In genomic region chr2:19346983-19347618, GRCh38 we compare ENCODE assay signal across 8 cellular contexts. TPM values are rescaled to one million over a fixed set of nuclear protein-coding genes. Genes with fewer than 3 reads are reported as not detected.
A peak's percentile ranks its signal among the peaks of the same experiment; 100 is the strongest.
DNase-seq lines count a peak whose midpoint lies in the region; ATAC-seq, FAIRE-seq and TF ChIP-seq lines count a peak whose summit lies in the region.

No MANE protein-coding gene starts in this region.

- no peak for TF ChIP-seq POLR2A in K562 (conservative IDR thresholded peaks at IDR 0.05)

- H3K27me3 ChIP-seq in K562 (ENCODE audit: control insufficient read depth in 2 of 2, insufficient read depth in 2 of 2, low read length in 2 of 2) = peaks cover 6 to 25% of the 10 kb centered on the region in 2 experiments; a peak in 3 of 5 replicates
- H3K27me3 ChIP-seq in mucosa of rectum (ENCODE audit: control insufficient read depth in 2 of 2, insufficient read depth in 2 of 2, low read length in 2 of 2) = peaks cover 3 to 4% of the 10 kb centered on the region in 2 donors

- ATAC-seq in GM19328 (IDR thresholded peaks at IDR 0.05; ENCODE audit: unreplicated experiment) = peak; percentile 5
- ATAC-seq in HG03460 (IDR thresholded peaks at IDR 0.05; ENCODE audit: unreplicated experiment) = peak; percentile 10
- no peak; the same call in 2 of the 3 replicates for ATAC-seq in K562

- WGBS in K562 (ENCODE audit: insufficient coverage, low coverage, missing lambda C conversion rate) = 32% methylated on average over 6 of the region's 6 CpGs

- H3K4me2 ChIP-seq in K562 (ENCODE audit: insufficient read depth, low read length) = peak overlapping the region; percentile 79

- H3K9me3 ChIP-seq in K562 (replicated peaks; ENCODE audit: control insufficient read depth, insufficient read depth, low read depth, low read length) (no peaks in the 10 kb centered on the region), mucosa of rectum (ENCODE audit: control insufficient read depth in 2 of 2, low read length in 2 of 2) (no peaks in the 10 kb centered on the region)

- H4K20me1 ChIP-seq in K562 (replicated peaks; ENCODE audit: control insufficient read depth, insufficient read depth, low read length) = no peaks in the 10 kb centered on the region

- H3K4me1 ChIP-seq in K562 (replicated peaks in 1 of 2; ENCODE audit: control insufficient read depth in 2 of 2, insufficient read depth in 2 of 2, low read length in 2 of 2) (peaks cover 0 to 17% of the 10 kb centered on the region in 2 experiments; a peak in 3 of 5 replicates), mucosa of rectum (ENCODE audit: control insufficient read depth in 2 of 2, insufficient read depth in 2 of 2, low read length in 2 of 2) (peaks cover 5 to 16% of the 10 kb centered on the region in 2 donors)

- TF ChIP-seq CTCF in AG09309 (IDR thresholded peaks at IDR 0.05; ENCODE audit: control insufficient read depth, insufficient read depth, low read depth, low read length, missing control alignments) (no peak), K562 (IDR thresholded peaks at IDR 0.05 in 2 of 3, conservative IDR thresholded peaks at IDR 0.05 in 1 of 3; ENCODE audit: insufficient read depth in 2 of 3, low read depth in 1 of 3, low read length in 3 of 3) (no peak)

- in situ Hi-C loops in K562 (cut with MboI) = no loop called here

- DNase-seq in AG09309 (ENCODE audit: low read depth) (no peak), K562 (ENCODE audit: extremely low read depth in 1 of 4, low spot score in 3 of 4) (no peak), NCI-H2171 treated with DMSO at 0.1 percent for 48 hours (lab: John Stamatoyannopoulos, UW) (no peak), hypothalamus (lab: John Stamatoyannopoulos, UW) (no peak)
- DNase-seq in stimulated activated CD4-positive, alpha-beta T cell treated with anti-CD3 and anti-CD28 coated beads, Interleukin-12 subunit alpha, Interleukin-12 subunit beta, amount 100 ng/mL, for 4 hours = no peak

- TF ChIP-seq RAD21 in K562 (CRISPR knock-in tag; conservative IDR thresholded peaks at IDR 0.05 in 1 of 2, IDR thresholded peaks at IDR 0.05 in 1 of 2) = no peak

- H3K27ac ChIP-seq in K562 (ENCODE audit: extremely low read depth, low read depth, low read length) (peak overlapping the region; percentile 83), mucosa of rectum (ENCODE audit: low read depth in 2 of 2, low read length in 2 of 2) (peak overlapping the region; percentile 88)

- no peaks in the 10 kb centered on the region for H3K36me3 ChIP-seq in K562 (ENCODE audit: control insufficient read depth, insufficient read depth, low read length)
- H3K36me3 ChIP-seq in mucosa of rectum (ENCODE audit: control insufficient read depth in 2 of 2, insufficient read depth in 2 of 2, low read length in 2 of 2) = no peaks in the 10 kb centered on the region

- POLR2A ChIA-PET in K562 (lab: Yijun Ruan, JAX) = interaction anchor here (0.8 to 2.0 kb wide), 2 partner anchors 8 to 11 kb away, joined by 5 to 6 read pairs; no protein-coding TSS in a partner anchor

- intact Hi-C loops in K562 (cut with micrococcal nuclease) = no loop called here

- H3K9me1 ChIP-seq in K562 (ENCODE audit: control insufficient read depth, insufficient read depth, low read length) = no peaks in the 10 kb centered on the region

- FAIRE-seq in K562 (lab: Jason Lieb, UNC) = no peak

- peak overlapping the region; percentile 86 to 97 for H3K9ac ChIP-seq in K562 (ENCODE audit: insufficient read depth in 1 of 2, low read depth in 2 of 2, low read length in 2 of 2)
- peak overlapping the region; percentile 79 to 93 for H3K9ac ChIP-seq in mucosa of rectum (ENCODE audit: low read depth in 1 of 2, low read length in 2 of 2)

- CTCF ChIA-PET in K562 (lab: Yijun Ruan, JAX; ENCODE audit: low intra/inter-chr PET ratio) = no interaction called here

- H3K4me3 ChIP-seq in AG09309 (ENCODE audit: control insufficient read depth, low read depth, low read length) (peak overlapping the region; percentile 94), K562 (peak overlapping the region; percentile 56), mucosa of rectum (ENCODE audit: low read length in 2 of 2) (peak overlapping the region; percentile 84 to 88)

- TF ChIP-seq EP300 in K562 (IDR thresholded peaks at IDR 0.05; ENCODE audit: low read length) = no peak

- no TSS peak for BruUV-seq in K562 (replicated peaks; lab: Mats Ljungman, UMichigan)

- H2AFZ ChIP-seq in K562 (ENCODE audit: low read depth, low read length) = peak overlapping the region; percentile 99

- peaks cover 11% of the 10 kb centered on the region; the same call in 2 of the 3 replicates for H3K79me2 ChIP-seq in K562 (ENCODE audit: control insufficient read depth, insufficient read depth, low read length)

TF ChIP-seq in K562, 482 proteins besides CTCF, POLR2A, EP300 and RAD21:
- no peak for TF ChIP-seq CBX5 (IDR thresholded peaks at IDR 0.05; ENCODE audit: borderline replicate concordance, low read depth)
- TF ChIP-seq CREB5 (CRISPR knock-in tag; IDR thresholded peaks at IDR 0.05) = no peak
- 0 out of 2 replicates have a peak, but pooled peaks have one; percentile 52 for TF ChIP-seq GTF2E2 (tag; IDR thresholded peaks at IDR 0.05)
- TF ChIP-seq CGGBP1 (CRISPR knock-in tag; IDR thresholded peaks at IDR 0.05) = no peak
- TF ChIP-seq SPI1 (IDR thresholded peaks at IDR 0.05; ENCODE audit: borderline replicate concordance, low read depth, low read length) = peak; percentile 67; the same call in 1 of the 2 replicates
- no peak for TF ChIP-seq CHD2 (IDR thresholded peaks at IDR 0.05; ENCODE audit: low read depth, low read length)
- no peak for TF ChIP-seq NEUROD1 (IDR thresholded peaks at IDR 0.05; ENCODE audit: borderline replicate concordance, low read depth, low read length, partially characterized antibody)
- no peak for TF ChIP-seq CBX8 (IDR thresholded peaks at IDR 0.05; ENCODE audit: borderline replicate concordance, extremely low read depth, low read depth, low read length, poor library complexity, severe bottlenecking)
- no peak for TF ChIP-seq PML (IDR thresholded peaks at IDR 0.05; ENCODE audit: low read length)
- no peak for TF ChIP-seq CBX3 (IDR thresholded peaks at IDR 0.05; ENCODE audit: borderline replicate concordance in 1 of 2, low read length in 2 of 2)

RNA-seq across cellular contexts. Expression of gene OSR1, which starts 11.3 kb away (rescaled TPM):
- not detected in 2 replicates for total RNA-seq in K562 (2011; cell fraction: chromatin; rRNA removed; ENCODE audit: low replicate concordance)
- not detected in 2 replicates for total RNA-seq in K562 (2011; cell fraction: nucleolus; rRNA removed)
- total RNA-seq in K562 (2011; cell fraction: nucleoplasm; rRNA removed) = not detected in 2 replicates
- not detected in 2 replicates for total RNA-seq in K562 (2014; rRNA removed)
- total RNA-seq in K562 (2014; rRNA removed; fragmentation: Illumina TruSeq; extraction: Trizol) = not detected in 2 replicates
- not detected in 2 replicates for total RNA-seq in K562 (2015; rRNA removed; fragmentation: Illumina TruSeq; extraction: Trizol)
- not detected in 2 replicates for total RNA-seq in K562 (2021)
- polyA plus RNA-seq in K562 (2011; rRNA removed) = not detected in 2 replicates
- not detected in 2 replicates for polyA plus RNA-seq in K562 (2011; cell fraction: cytosol; rRNA removed)
- not detected in 2 replicates for polyA plus RNA-seq in K562 (2011; cell fraction: nucleus; rRNA removed)
- polyA plus RNA-seq in K562 (2012) = 0.03 TPM in 1 of 2 replicates, not detected in the other
- polyA plus RNA-seq in K562 (2014; fragmentation: Illumina TruSeq; extraction: Trizol) = not detected in 2 replicates
- polyA plus RNA-seq in K562 (2014; fragmentation: Nextera tagmentation; extraction: Ambion mirVana) = not detected
- not detected in 2 replicates for polyA plus RNA-seq in K562 (2014; rRNA removed)
- not detected in 2 replicates for polyA minus RNA-seq in K562 (2011; rRNA and poly(A)+ RNA removed)
- polyA minus RNA-seq in K562 (2011; cell fraction: cytosol; rRNA and poly(A)+ RNA removed) = not detected in 2 replicates
- polyA minus RNA-seq in K562 (2011; cell fraction: nucleus; rRNA and poly(A)+ RNA removed) = not detected in 2 replicates
